Comparison of ENCODE assay signal across 11 cellular contexts in the genomic region with DNA sequence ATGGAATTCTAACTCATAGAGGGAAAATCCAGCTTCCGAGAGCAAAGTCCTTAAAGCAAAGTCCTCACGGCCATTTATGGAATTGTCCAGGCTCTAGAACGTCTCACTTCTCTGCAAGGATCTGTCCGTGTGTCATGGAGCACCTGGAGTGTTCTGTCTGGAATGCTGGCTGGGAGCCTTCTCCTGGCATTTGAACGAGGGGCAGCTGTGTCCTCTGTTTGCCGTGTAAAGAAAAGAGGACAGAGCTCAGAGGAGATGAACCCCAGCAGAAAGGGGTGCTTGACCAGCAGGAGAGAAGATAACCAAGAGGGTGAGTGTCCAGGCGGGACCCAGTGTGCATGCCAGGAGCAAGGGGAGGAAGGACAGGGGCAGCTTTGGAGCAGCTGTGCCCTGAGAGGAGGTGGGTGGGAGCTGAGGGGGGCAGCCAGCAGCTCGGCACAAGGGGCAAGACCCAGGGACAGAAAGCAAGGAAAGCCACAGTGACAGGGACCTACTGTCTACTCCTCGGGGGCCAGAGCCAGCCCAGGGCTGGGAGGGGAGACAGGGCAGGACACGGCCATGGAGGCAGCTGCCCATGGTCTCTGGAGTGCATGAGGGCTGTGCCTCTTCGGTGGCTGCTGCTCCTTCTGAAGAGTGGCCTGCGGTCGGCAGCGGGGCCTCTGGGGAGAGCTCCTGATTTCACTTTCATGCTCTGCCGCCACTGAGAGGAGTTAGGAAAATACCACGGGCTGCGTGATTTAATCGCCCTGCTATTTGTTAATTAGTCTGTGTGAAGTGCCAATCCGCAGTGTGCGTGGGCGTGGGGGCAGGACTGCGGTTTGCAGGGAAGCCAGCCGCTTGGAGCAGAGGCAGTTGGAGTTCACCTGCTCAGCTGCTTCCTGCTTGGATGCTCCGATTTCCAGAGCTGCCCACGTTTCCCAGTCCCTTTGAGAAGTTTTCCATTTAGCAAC.
A peak's percentile ranks its signal among the peaks of the same experiment; 100 is the strongest.
DNase-seq lines count a peak whose midpoint lies in the region; ATAC-seq, FAIRE-seq and TF ChIP-seq lines count a peak whose summit lies in the region.
"Had no signal": no experiment of that assay in that cellular context is flagged by ENCODE, and none has a peak within 500 bp of the region (broad histone marks: within the 10 kb centered on the region; RNA-seq: fewer than 3 reads in every experiment).

No MANE protein-coding gene starts in this region.

- no peak for FAIRE-seq in D721Med (lab: Jason Lieb, UNC)

- 0 out of 2 replicates have a peak overlapping the region, but pooled peaks have one; percentile 7 for H3K9ac ChIP-seq in BLaER1

- H3K4me3 ChIP-seq in BLaER1: peak overlapping the region; percentile 36; the same call in 1 of the 2 replicates
- H3K4me3 ChIP-seq: cardiac muscle cell had no signal

- H3K4me2 ChIP-seq in BLaER1: peak overlapping the region; percentile 92

- peaks cover 7% of the 10 kb centered on the region; the same call in 1 of the 2 replicates for H3K27me3 ChIP-seq in BLaER1
- H3K27me3 ChIP-seq: cardiac muscle cell had no signal

- peaks cover 31% of the 10 kb centered on the region for H3K4me1 ChIP-seq in BLaER1

- DNase-seq in MV-4-11 (lab: John Stamatoyannopoulos, UW) (peak; percentile 61), astrocyte of the hippocampus (ENCODE audit: low read depth, low spot score) (peak; percentile 97), mesenteric fat pad (ENCODE audit: low spot score) (peak; percentile 87), D721Med (ENCODE audit: insufficient read length, low spot score) (no peak), NCI-H1694 treated with DMSO at 0.1 percent for 48 hours (lab: John Stamatoyannopoulos, UW) (no peak)
- DNase-seq: naive B cell, Right ventricle myocardium superior had no signal

- TF ChIP-seq CTCF in D721Med (IDR thresholded peaks at IDR 0.05; ENCODE audit: insufficient read depth, missing control alignments): no peak

- no peaks in the 10 kb centered on the region for H3K36me3 ChIP-seq in BLaER1
- H3K36me3 ChIP-seq: cardiac muscle cell had no signal

- H3K27ac ChIP-seq in BLaER1: no peak overlapping the region; the same call in 1 of the 2 replicates
- H3K27ac ChIP-seq: cardiac muscle cell had no signal

- ATAC-seq in HG03039 (IDR thresholded peaks at IDR 0.05; ENCODE audit: unreplicated experiment): no peak
- no peak for ATAC-seq in GM21447 (IDR thresholded peaks at IDR 0.05; ENCODE audit: unreplicated experiment)

- H3K9me3 ChIP-seq in BLaER1: no peaks in the 10 kb centered on the region

- peaks cover 12% of the 10 kb centered on the region for H4K20me1 ChIP-seq in BLaER1

Comparison
In these comparisons a context has a peak if more than half of its experiments do, and no peak if none do; other contexts are left out.
1. DNase-seq: peak in MV-4-11 (single experiment), astrocyte of the hippocampus (single experiment) and mesenteric fat pad (single experiment); none in D721Med (single experiment) and NCI-H1694 treated with DMSO at 0.1 percent for 48 hours (single experiment).